In genomic region chr9:129989740-129990139, GRCh38 we compare ENCODE assay signal across 11 cellular contexts. TPM values are rescaled to one million over a fixed set of nuclear protein-coding genes. Genes with fewer than 3 reads are reported as not detected.
DNase-seq lines count a peak whose midpoint lies in the region; ATAC-seq and TF ChIP-seq lines count a peak whose summit lies in the region.
"Had no signal": no experiment of that assay in that cellular context is flagged by ENCODE, and none has a peak within 500 bp of the region (broad histone marks: within the 10 kb centered on the region; RNA-seq: fewer than 3 reads in every experiment).

No MANE protein-coding gene starts in this region.

- WGBS in SK-N-SH (ENCODE audit: low lambda C conversion rate) = 70% methylated on average over 7 of the region's 7 CpGs
- WGBS in esophagus muscularis mucosa = 69% methylated on average over 7 of the region's 7 CpGs
- 55 to 67% methylated on average over 7 of the region's 7 CpGs for WGBS in lower leg skin, 2 donors

- H3K9ac ChIP-seq in SK-N-SH = no peak overlapping the region
- peak overlapping the region; percentile 63 for H3K9ac ChIP-seq in SK-N-MC (ENCODE audit: insufficient read length)

- ATAC-seq in SK-N-SH treated with all-trans-retinoic acid at 6 μM for 48 hours (no peak), HG02938 (IDR thresholded peaks at IDR 0.05; ENCODE audit: unreplicated experiment) (no peak)
- ATAC-seq in stimulated activated naive B cell treated with anti-CD40 and anti-IgM and Interleukin-4, amounts not matched to agents 10 μg/mL and 1 μg/mL and 100 μg/mL, for 72 hours (replicated peaks) = no peak

- TF ChIP-seq CTCF in SK-N-SH (IDR thresholded peaks at IDR 0.05) (no peak), esophagus muscularis mucosa (IDR thresholded peaks at IDR 0.05) (no peak), lower leg skin (IDR thresholded peaks at IDR 0.05) (no peak)

- H3K4me3 Mint-ChIP-seq in stimulated activated naive B cell treated with anti-CD40 and anti-IgM and Interleukin-4, amounts not matched to agents 10 μg/mL and 1 μg/mL and 100 μg/mL, for 72 hours = peak overlapping the region; percentile 14 to 39

- H3K9me2 ChIP-seq in SK-N-SH = no peaks in the 10 kb centered on the region

- peaks cover 22% of the 10 kb centered on the region; the same call in 1 of the 2 replicates for H3K79me2 ChIP-seq in SK-N-SH (ENCODE audit: insufficient read depth)

- TF ChIP-seq EP300 in SK-N-SH (IDR thresholded peaks at IDR 0.05; ENCODE audit: borderline replicate concordance in 1 of 2, low read depth in 1 of 2, low read length in 1 of 2) (no peak), esophagus muscularis mucosa (IDR thresholded peaks at IDR 0.05) (no peak)

- H3K27me3 ChIP-seq in SK-N-SH (ENCODE audit: insufficient read depth) = no peaks in the 10 kb centered on the region
- H3K27me3 ChIP-seq in esophagus muscularis mucosa = no peaks in the 10 kb centered on the region

- no peaks in the 10 kb centered on the region for H3K36me3 ChIP-seq in SK-N-SH (replicated peaks in 1 of 2; ENCODE audit: control insufficient read depth in 1 of 2, insufficient read depth in 2 of 2, low read length in 1 of 2)
- peaks cover 12% of the 10 kb centered on the region for H3K36me3 ChIP-seq in SK-N-MC (ENCODE audit: insufficient read depth, low read length)
- peaks cover 0 to 14% (median 4%) of the 10 kb centered on the region in 4 donors for H3K36me3 ChIP-seq in esophagus muscularis mucosa

- H3K27me3 Mint-ChIP-seq in stimulated activated naive B cell treated with anti-CD40 and anti-IgM and Interleukin-4, amounts not matched to agents 10 μg/mL and 1 μg/mL and 100 μg/mL, for 72 hours = no peaks in the 10 kb centered on the region

- no peak for TF ChIP-seq POLR2A in esophagus muscularis mucosa (IDR thresholded peaks at IDR 0.05; ENCODE audit: low read depth)
- TF ChIP-seq POLR2A in lower leg skin (IDR thresholded peaks at IDR 0.05) = no peak

- no peak for TF ChIP-seq RAD21 in SK-N-SH (IDR thresholded peaks at IDR 0.05; ENCODE audit: low read length)

- no peaks in the 10 kb centered on the region for H4K20me1 ChIP-seq in SK-N-SH (ENCODE audit: insufficient read depth)

- H2AFZ ChIP-seq in SK-N-SH (ENCODE audit: low read depth) = no peak overlapping the region

- peak overlapping the region; percentile 68 for H3K27ac Mint-ChIP-seq in stimulated activated naive B cell treated with anti-CD40 and anti-IgM and Interleukin-4, amounts not matched to agents 10 μg/mL and 1 μg/mL and 100 μg/mL, for 72 hours

- no peak overlapping the region for H3K4me3 ChIP-seq in SK-N-SH (ENCODE audit: low read depth in 2 of 2, low read length in 1 of 2)
- peak overlapping the region; percentile 61 for H3K4me3 ChIP-seq in SK-N-MC
- no peak overlapping the region for H3K4me3 ChIP-seq in esophagus muscularis mucosa
- H3K4me3 ChIP-seq in lower leg skin (ENCODE audit: low read depth, poor library complexity, severe bottlenecking) = no peak overlapping the region
- H3K4me3 ChIP-seq: left ventricle myocardium inferior had no signal

- H3K4me1 ChIP-seq in SK-N-SH (ENCODE audit: control insufficient read depth in 1 of 2, insufficient read depth in 2 of 2, low read depth in 1 of 2, low read length in 1 of 2) (peaks cover 2 to 18% of the 10 kb centered on the region in 2 experiments; a peak in 2 of 4 replicates), esophagus muscularis mucosa (peaks cover 0 to 85% (median 72%) of the 10 kb centered on the region in 4 donors)
- H3K4me1 ChIP-seq: left ventricle myocardium inferior had no signal

- peaks cover 23% of the 10 kb centered on the region for H3F3A ChIP-seq in SK-N-SH (replicated peaks; ENCODE audit: insufficient read depth)

- H3K36me3 Mint-ChIP-seq in stimulated activated naive B cell treated with anti-CD40 and anti-IgM and Interleukin-4, amounts not matched to agents 10 μg/mL and 1 μg/mL and 100 μg/mL, for 72 hours = peaks cover 51 to 70% of the 10 kb centered on the region in 2 donors

- peak overlapping the region; percentile 4 to 36; a peak in 2 of 4 replicates for H3K27ac ChIP-seq in SK-N-SH (ENCODE audit: low read depth in 2 of 2, low read length in 1 of 2)
- peak overlapping the region; percentile 85 for H3K27ac ChIP-seq in SK-N-MC
- H3K27ac ChIP-seq in esophagus muscularis mucosa (replicated peaks in 1 of 4) = peak overlapping the region; percentile 71 to 81 (median 80)
- H3K27ac ChIP-seq: 22Rv1, left ventricle myocardium inferior had no signal

- DNase-seq in SK-N-SH (no peak), SK-N-MC (ENCODE audit: low read depth, low spot score) (no peak), esophagus muscularis mucosa (ENCODE audit: extremely low spot score) (no peak), lower leg skin (ENCODE audit: low spot score in 2 of 2) (no peak), mucosa of gallbladder (ENCODE audit: low spot score) (no peak)
- no peak for DNase-seq in stimulated activated naive B cell treated with anti-CD40 and anti-IgM and Interleukin-4, amounts not matched to agents 10 μg/mL and 1 μg/mL and 100 μg/mL, for 72 hours
- DNase-seq: left ventricle myocardium inferior, NCI-H1436 treated with DMSO at 0.1 percent for 48 hours had no signal

- peaks cover 7 to 11% of the 10 kb centered on the region in 2 donors for H3K9me3 Mint-ChIP-seq in stimulated activated naive B cell treated with anti-CD40 and anti-IgM and Interleukin-4, amounts not matched to agents 10 μg/mL and 1 μg/mL and 100 μg/mL, for 72 hours

- POLR2A ChIA-PET in SK-N-SH (lab: Yijun Ruan, JAX) = no interaction called here

- CTCF ChIA-PET in SK-N-SH (lab: Yijun Ruan, JAX) = no interaction called here

- intact Hi-C loops in esophagus muscularis mucosa (cut with DNase I) = no loop called here
- intact Hi-C loops in lower leg skin (cut with DNase I; ENCODE audit: low total_unique reads) = no loop called here

- peaks cover 48 to 83% of the 10 kb centered on the region in 2 donors for H3K4me1 Mint-ChIP-seq in stimulated activated naive B cell treated with anti-CD40 and anti-IgM and Interleukin-4, amounts not matched to agents 10 μg/mL and 1 μg/mL and 100 μg/mL, for 72 hours

- H3K4me2 ChIP-seq in SK-N-SH = no peak overlapping the region

- H3K9me3 ChIP-seq in SK-N-SH (no peaks in the 10 kb centered on the region), SK-N-MC (ENCODE audit: low read depth, low read length) (no peaks in the 10 kb centered on the region), esophagus muscularis mucosa (no peaks in the 10 kb centered on the region)
- H3K9me3 ChIP-seq: left ventricle myocardium inferior had no signal

TF ChIP-seq in SK-N-SH, 30 proteins besides CTCF, POLR2A, EP300 and RAD21:
- TF ChIP-seq, protein P1, sequence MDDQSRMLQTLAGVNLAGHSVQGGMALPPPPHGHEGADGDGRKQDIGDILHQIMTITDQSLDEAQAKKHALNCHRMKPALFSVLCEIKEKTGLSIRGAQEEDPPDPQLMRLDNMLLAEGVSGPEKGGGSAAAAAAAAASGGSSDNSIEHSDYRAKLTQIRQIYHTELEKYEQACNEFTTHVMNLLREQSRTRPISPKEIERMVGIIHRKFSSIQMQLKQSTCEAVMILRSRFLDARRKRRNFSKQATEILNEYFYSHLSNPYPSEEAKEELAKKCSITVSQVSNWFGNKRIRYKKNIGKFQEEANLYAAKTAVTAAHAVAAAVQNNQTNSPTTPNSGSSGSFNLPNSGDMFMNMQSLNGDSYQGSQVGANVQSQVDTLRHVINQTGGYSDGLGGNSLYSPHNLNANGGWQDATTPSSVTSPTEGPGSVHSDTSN (IDR thresholded peaks at IDR 0.05) = peak; percentile 19; the same call in 1 of the 2 replicates
- no peak for TF ChIP-seq TEAD4 (IDR thresholded peaks at IDR 0.05; ENCODE audit: borderline replicate concordance, insufficient read depth)
- no peak for TF ChIP-seq GATA2 (CRISPR knock-in tag; IDR thresholded peaks at IDR 0.05)
- peak; percentile 55 for TF ChIP-seq NFIC (IDR thresholded peaks at IDR 0.05; ENCODE audit: borderline replicate concordance)
- TF ChIP-seq MXI1 (IDR thresholded peaks at IDR 0.05; ENCODE audit: low read depth, low read length) = no peak
- TF ChIP-seq TCF12 (IDR thresholded peaks at IDR 0.05) = peak; percentile 36; the same call in 1 of the 2 replicates
- no peak for TF ChIP-seq FOXJ3 (CRISPR knock-in tag; IDR thresholded peaks at IDR 0.05)
- TF ChIP-seq SIN3A (IDR thresholded peaks at IDR 0.05; ENCODE audit: borderline replicate concordance, low read depth, low read length) = no peak

TF ChIP-seq in SK-N-SH treated with all-trans-retinoic acid at 6 μM for 48 hours, 23 proteins besides CTCF, POLR2A, EP300 and RAD21 (continues in another document):
- TF ChIP-seq PPARA (CRISPR knock-in tag; IDR thresholded peaks at IDR 0.05; ENCODE audit: borderline replicate concordance) (no peak), ZNF70 (CRISPR knock-in tag; IDR thresholded peaks at IDR 0.05) (no peak)
- TF ChIP-seq, protein P2, sequence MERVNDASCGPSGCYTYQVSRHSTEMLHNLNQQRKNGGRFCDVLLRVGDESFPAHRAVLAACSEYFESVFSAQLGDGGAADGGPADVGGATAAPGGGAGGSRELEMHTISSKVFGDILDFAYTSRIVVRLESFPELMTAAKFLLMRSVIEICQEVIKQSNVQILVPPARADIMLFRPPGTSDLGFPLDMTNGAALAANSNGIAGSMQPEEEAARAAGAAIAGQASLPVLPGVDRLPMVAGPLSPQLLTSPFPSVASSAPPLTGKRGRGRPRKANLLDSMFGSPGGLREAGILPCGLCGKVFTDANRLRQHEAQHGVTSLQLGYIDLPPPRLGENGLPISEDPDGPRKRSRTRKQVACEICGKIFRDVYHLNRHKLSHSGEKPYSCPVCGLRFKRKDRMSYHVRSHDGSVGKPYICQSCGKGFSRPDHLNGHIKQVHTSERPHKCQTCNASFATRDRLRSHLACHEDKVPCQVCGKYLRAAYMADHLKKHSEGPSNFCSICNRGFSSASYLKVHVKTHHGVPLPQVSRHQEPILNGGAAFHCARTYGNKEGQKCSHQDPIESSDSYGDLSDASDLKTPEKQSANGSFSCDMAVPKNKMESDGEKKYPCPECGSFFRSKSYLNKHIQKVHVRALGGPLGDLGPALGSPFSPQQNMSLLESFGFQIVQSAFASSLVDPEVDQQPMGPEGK (CRISPR knock-in tag; IDR thresholded peaks at IDR 0.05; ENCODE audit: borderline replicate concordance) = no peak

RNA-seq across cellular contexts. Expression of gene FNBP1, which starts 53.2 kb away (rescaled TPM):
- 10.2 and 11.0 TPM in 2 replicates for polyA plus RNA-seq in SK-N-SH (2012; rRNA removed)
- 13.1 and 17.9 TPM in 2 replicates for polyA plus RNA-seq in SK-N-SH (2012; cell fraction: cytosol; rRNA removed)
- 19.1 and 20.3 TPM in 2 replicates for polyA plus RNA-seq in SK-N-SH (2012; cell fraction: nucleus; rRNA removed)
- 100 to 1,000 TPM; 177 to 317 (median 254) TPM for total RNA-seq in esophagus muscularis mucosa
- 10 to 100 TPM; 29.7 to 62.3 (median 40.0) TPM for total RNA-seq in lower leg skin
- 66.4 TPM for total RNA-seq in mucosa of gallbladder

Comparison
In these comparisons a context has a peak if more than half of its experiments do, and no peak if none do; other contexts are left out.
1. H3K27ac ChIP-seq: peak in every context shown above with its lines; median percentile 85 in SK-N-MC; 80 in esophagus muscularis mucosa; 20 in SK-N-SH.